ENCODE assay signal across 8 cellular contexts in the genomic region with DNA sequence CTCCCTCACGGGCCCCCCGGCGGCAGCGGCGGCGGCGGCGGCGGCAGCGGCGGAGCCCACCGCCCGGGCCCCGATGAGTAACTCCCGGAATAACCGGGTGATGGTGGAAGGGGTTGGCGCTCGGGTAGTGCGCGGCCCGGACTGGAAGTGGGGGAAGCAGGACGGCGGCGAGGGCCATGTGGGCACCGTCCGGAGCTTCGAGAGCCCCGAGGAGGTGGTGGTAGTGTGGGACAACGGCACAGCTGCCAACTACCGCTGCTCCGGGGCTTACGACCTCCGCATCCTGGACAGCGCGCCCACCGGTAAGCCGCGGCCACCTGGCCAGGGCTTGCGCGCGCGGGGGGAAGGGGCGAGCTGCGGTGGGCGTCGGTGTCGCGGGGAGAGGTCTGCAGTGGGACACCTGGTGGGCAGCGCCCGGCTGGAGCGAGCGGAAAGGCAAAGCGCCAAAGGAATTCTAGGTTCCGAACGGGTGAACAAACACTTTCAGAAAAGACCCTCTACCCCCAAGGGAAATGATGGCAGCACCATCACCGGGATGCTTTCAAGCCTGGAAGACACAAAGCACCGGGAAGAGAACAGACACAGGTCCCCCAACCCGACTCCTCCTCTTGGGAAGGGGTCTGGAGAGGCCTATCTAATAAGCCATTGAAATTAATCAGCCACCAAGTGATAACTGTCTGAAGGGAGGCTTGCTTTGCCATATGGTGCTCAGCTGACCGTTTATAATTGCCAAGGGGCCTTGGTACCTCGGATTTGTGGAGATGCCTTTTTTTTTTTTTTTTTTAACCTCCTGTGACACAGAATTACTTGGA. TPM values are rescaled to one million over a fixed set of nuclear protein-coding genes. Genes with fewer than 3 reads are reported as not detected.
A peak's percentile ranks its signal among the peaks of the same experiment; 100 is the strongest.
DNase-seq lines count a peak whose midpoint lies in the region; ATAC-seq and TF ChIP-seq lines count a peak whose summit lies in the region.

No MANE protein-coding gene starts in this region.

- no peaks in the 10 kb centered on the region; the same call in 1 of the 2 replicates for H3K9me3 ChIP-seq in PC-9 (ENCODE audit: insufficient read depth, low read depth)
- H3K9me3 ChIP-seq in adrenal gland (replicated peaks in 1 of 3), result no peaks in the 10 kb centered on the region
- H3K9me3 ChIP-seq in iPS DF 6.9 (ENCODE audit: control insufficient read depth, insufficient read depth, low read length), result no peaks in the 10 kb centered on the region

- H3K27ac ChIP-seq in ACC112 (ENCODE audit: low read depth, low read length) (no peak overlapping the region), PC-9 (no peak overlapping the region), adrenal gland (peak overlapping the region in 4 of 5 donors; percentile 95 to 98 (median 97)), iPS DF 6.9 (ENCODE audit: low read length) (no peak overlapping the region)

- H3K4me1 ChIP-seq in ACC112 (ENCODE audit: control insufficient read depth, insufficient read depth, low read length, unreplicated experiment) (peaks cover 13% of the 10 kb centered on the region), PC-9 (replicated peaks; ENCODE audit: insufficient read depth) (peaks cover 4% of the 10 kb centered on the region; the same call in 1 of the 2 replicates), adrenal gland (replicated peaks in 1 of 2) (peaks cover 7 to 24% of the 10 kb centered on the region in 2 donors), iPS DF 6.9 (ENCODE audit: control insufficient read depth, insufficient read depth, low read length) (no peaks in the 10 kb centered on the region; the same call in 1 of the 2 replicates)

- H3K27me3 ChIP-seq in ACC112 (ENCODE audit: insufficient read depth, low read length) (no peaks in the 10 kb centered on the region), PC-9 (ENCODE audit: insufficient read depth, low read depth) (no peaks in the 10 kb centered on the region), adrenal gland (no peaks in the 10 kb centered on the region), iPS DF 6.9 (ENCODE audit: control insufficient read depth, insufficient read depth, low read length) (no peaks in the 10 kb centered on the region)

- intact Hi-C loops in PC-9 (cut with micrococcal nuclease; ENCODE audit: unreplicated experiment) (loop anchor here (10.0 kb wide), 2 partner anchors 67 to 127 kb away; a partner anchor contains a TSS), adrenal gland (cut with DNase I) (loop anchor here in 1 of 2 donors (10.0 kb wide), 1 partner anchor 53 kb away; no protein-coding TSS in a partner anchor)

- H3K9me2 ChIP-seq in PC-9 (ENCODE audit: insufficient read depth), result no peaks in the 10 kb centered on the region

- CTCF ChIA-PET in PC-9 (lab: Charles Lee), result interaction anchor here (0.6 kb wide), 1 partner anchor 109 kb away, joined by 6 read pairs; no protein-coding TSS in a partner anchor

- H3K4me2 ChIP-seq in PC-9, result peak overlapping the region; percentile 76

- peak overlapping the region; percentile 99 for H2AFZ ChIP-seq in ACC112 (ENCODE audit: low read length, unreplicated experiment)
- peak overlapping the region; percentile 76 for H2AFZ ChIP-seq in PC-9

- no peaks in the 10 kb centered on the region for H4K20me1 ChIP-seq in PC-9 (ENCODE audit: insufficient read depth)

- POLR2A ChIA-PET in PC-9 (lab: Charles Lee; ENCODE audit: unreplicated experiment), result interaction anchor here (1.0 kb wide), 1 partner anchor 19 kb away, joined by 3 read pairs; no protein-coding TSS in a partner anchor

- TF ChIP-seq CTCF in PC-9 (conservative IDR thresholded peaks at IDR 0.05), result no peak
- no peak for TF ChIP-seq CTCF in adrenal gland (IDR thresholded peaks at IDR 0.05)

- H3K79me2 ChIP-seq in ACC112 (ENCODE audit: control insufficient read depth, insufficient read depth, low read length, unreplicated experiment) (peaks cover 49% of the 10 kb centered on the region), PC-9 (ENCODE audit: low read depth) (peaks cover 50% of the 10 kb centered on the region)

- 0 to 2% (median 1%) methylated on average over 42 to 60 of the region's 60 CpGs for WGBS in adrenal gland, 4 donors
- no CpG with 5 or more reads among the region's 60 CpGs for WGBS in iPS DF 6.9 (ENCODE audit: insufficient coverage, insufficient read length)

- H3K36me3 ChIP-seq in ACC112 (ENCODE audit: insufficient read depth, low read length) (no peaks in the 10 kb centered on the region), PC-9 (ENCODE audit: low read depth) (no peaks in the 10 kb centered on the region), adrenal gland (replicated peaks in 1 of 2) (no peaks in the 10 kb centered on the region), iPS DF 6.9 (ENCODE audit: control insufficient read depth, insufficient read depth, low read length) (no peaks in the 10 kb centered on the region; the same call in 1 of the 2 replicates)

- ATAC-seq in GM18502 (IDR thresholded peaks at IDR 0.05; ENCODE audit: poor library complexity, unreplicated experiment) (peak; percentile 23), HG03045 (IDR thresholded peaks at IDR 0.05; ENCODE audit: unreplicated experiment) (peak; percentile 10)

- no peak for TF ChIP-seq POLR2A in adrenal gland (IDR thresholded peaks at IDR 0.05)

- BruUV-seq in PC-9 (replicated peaks; lab: Mats Ljungman, UMichigan), result TSS peak; percentile 40

- H3K4me3 ChIP-seq in ACC112 (ENCODE audit: low read depth, low read length) (peak overlapping the region; percentile 99), PC-9 (peak overlapping the region; percentile 80), adrenal gland (peak overlapping the region; percentile 5 to 95 (median 66)), iPS DF 6.9 (ENCODE audit: low read length) (peak overlapping the region; percentile 94), skeletal muscle cell (ENCODE audit: low read depth, low read length) (peak overlapping the region; percentile 93)

- no peaks in the 10 kb centered on the region for H3F3A ChIP-seq in PC-9 (ENCODE audit: insufficient read depth, low read depth)

- DNase-seq in PC-9 (peak in 1 of 2 experiments; percentile 10), adrenal gland (peak; percentile 19 to 57 (median 43)), iPS DF 6.9 (ENCODE audit: low read depth, low spot score) (no peak), skeletal muscle cell (ENCODE audit: low read depth) (no peak), CD1c-positive myeloid dendritic cell (ENCODE audit: extremely low spot score) (no peak)

RNA-seq across cellular contexts. Expression of a gene that starts 1.1 kb away (rescaled TPM):
- 40.1 and 40.3 TPM in 2 replicates for total RNA-seq in PC-9 (2021)
- 10 to 100 TPM; 13.8 to 32.6 (median 21.7) TPM for total RNA-seq in adrenal gland
- polyA plus RNA-seq in adrenal gland, result 10 to 100 TPM in 1 of 3 donors, 1 to 10 TPM in 2; 3.1 to 13.0 (median 3.5) TPM

RNA-seq across cellular contexts. Expression of a gene that starts 37.1 kb away (rescaled TPM):
- total RNA-seq in PC-9 (2021) (23.4 and 33.7 TPM in 2 replicates), adrenal gland (10 to 100 TPM in 4 of 8 donors, 1 to 10 TPM in 4; 2.6 to 12.5 (median 9.7) TPM)
- polyA plus RNA-seq in adrenal gland, result 10 to 100 TPM in 2 of 3 donors, 1 to 10 TPM in 1; 8.5 to 13.4 (median 13.1) TPM

Comparison
In these comparisons a context has a peak if more than half of its experiments do, and no peak if none do; other contexts are left out.
1. H3K27ac ChIP-seq: peak in adrenal gland (4 of 5); none in ACC112 (single experiment), PC-9 (single experiment) and iPS DF 6.9 (single experiment).
2. DNase-seq: peak in adrenal gland (7 of 7); none in iPS DF 6.9 (single experiment), skeletal muscle cell (single experiment) and CD1c-positive myeloid dendritic cell (single experiment).
3. Peak in every context shown above with its lines, with median percentiles within 50 percentile points of each other: H3K4me3 ChIP-seq.